In genomic region chr4:39494354-39494753, GRCh38 we compare ENCODE assay signal across 23 cellular contexts.
"Had no signal": no experiment of that assay in that cellular context is flagged by ENCODE, and none has a peak within 500 bp of the region (broad histone marks: within the 10 kb centered on the region; RNA-seq: fewer than 3 reads in every experiment).

No MANE protein-coding gene starts in this region.

- H3K27me3 ChIP-seq: MG63, SJCRH30 had no signal

- H3K27ac ChIP-seq: HL-60, RWPE1, SJCRH30 had no signal

- H3K9me3 ChIP-seq: MG63, SJCRH30 had no signal

- ATAC-seq: Panc1, SK-N-SH treated with all-trans-retinoic acid at 6 μM for 48 hours had no signal

- H3K4me1 ChIP-seq: SJCRH30 had no signal

- DNase-seq: Karpas-422, KG1, MG63, NCI-H1092, NCI-H1105 treated with DMSO at 0.1 percent for 48 hours, NCI-H1417 treated with DMSO at 0.1 percent for 48 hours, NCI-H146, NCI-H1694 treated with DMSO at 0.1 percent for 48 hours, NCI-H1930, NCI-H2081, NCI-H2171, NCI-H226, NCI-H446, NCI-H510A, NCI-H524 treated with DMSO at 0.1 percent for 48 hours, NCI-H69, NCI-H774, SHP77 treated with DMSO at 0.1 percent for 48 hours, SJCRH30 had no signal

- H3K4me3 ChIP-seq: MG63, SJCRH30 had no signal
